In genomic region chr16:7938175-7938574, GRCh38 we compare ENCODE assay signal across 13 cellular contexts.
DNase-seq lines count a peak whose midpoint lies in the region; TF ChIP-seq lines count a peak whose summit lies in the region.
"Had no signal": no experiment of that assay in that cellular context is flagged by ENCODE, and none has a peak within 500 bp of the region (broad histone marks: within the 10 kb centered on the region; RNA-seq: fewer than 3 reads in every experiment).

No MANE protein-coding gene starts in this region.

- H3K36me3 Mint-ChIP-seq in brain, result no peaks in the 10 kb centered on the region
- H3K36me3 Mint-ChIP-seq: CD8-positive, alpha-beta memory T cell had no signal

- no peak overlapping the region for H3K4me3 ChIP-seq in mesendoderm (ENCODE audit: low read length)
- H3K4me3 ChIP-seq in effector memory CD4-positive, alpha-beta T cell (ENCODE audit: insufficient read depth, low read depth, low read length, poor library complexity, severe bottlenecking), result no peak overlapping the region
- H3K4me3 ChIP-seq: A549, BLaER1, HAP-1 had no signal

- no peak overlapping the region for H4K5ac ChIP-seq in mesendoderm (ENCODE audit: low read length)

- TF ChIP-seq CTCF in brain (conservative IDR thresholded peaks at IDR 0.05), result no peak

- H3K4me2 ChIP-seq in mesendoderm (ENCODE audit: low read length), result no peak overlapping the region
- H3K4me2 ChIP-seq: A549, BLaER1 had no signal

- no peak overlapping the region for H3K56ac ChIP-seq in mesendoderm (ENCODE audit: low read length)

- H2AK5ac ChIP-seq in mesendoderm (ENCODE audit: low read length), result no peak overlapping the region

- no peaks in the 10 kb centered on the region for H3K36me3 ChIP-seq in mesendoderm (ENCODE audit: control insufficient read depth, insufficient read depth, low read length)
- H3K36me3 ChIP-seq in effector memory CD4-positive, alpha-beta T cell (ENCODE audit: control insufficient read depth, insufficient read depth, low read length), result no peaks in the 10 kb centered on the region
- H3K36me3 ChIP-seq: BLaER1, HAP-1 had no signal

- no peak overlapping the region for H3K27ac ChIP-seq in mesendoderm (ENCODE audit: low read depth, low read length)
- H3K27ac ChIP-seq in effector memory CD4-positive, alpha-beta T cell (ENCODE audit: insufficient read depth, low read length, poor library complexity, severe bottlenecking), result no peak overlapping the region
- H3K27ac ChIP-seq: A549, BLaER1 had no signal

- peaks cover 7% of the 10 kb centered on the region for H3K27me3 Mint-ChIP-seq in brain
- H3K27me3 Mint-ChIP-seq: CD8-positive, alpha-beta memory T cell had no signal

- no peaks in the 10 kb centered on the region for H3K79me2 ChIP-seq in mesendoderm (ENCODE audit: control insufficient read depth, insufficient read depth, low read length)

- H3K4me1 ChIP-seq in mesendoderm (ENCODE audit: control insufficient read depth, low read depth, low read length), result no peaks in the 10 kb centered on the region
- no peaks in the 10 kb centered on the region for H3K4me1 ChIP-seq in effector memory CD4-positive, alpha-beta T cell (ENCODE audit: control insufficient read depth, insufficient read depth, low read length, poor library complexity, severe bottlenecking)
- H3K4me1 ChIP-seq: A549, BLaER1, Caco-2, HAP-1 had no signal

- no peak overlapping the region for H3K23ac ChIP-seq in mesendoderm (ENCODE audit: low read length)

- no peaks in the 10 kb centered on the region for H3K9me3 ChIP-seq in effector memory CD4-positive, alpha-beta T cell (ENCODE audit: control insufficient read depth, low read length)
- H3K9me3 ChIP-seq: A549, BLaER1, Caco-2, HAP-1 had no signal

- no peaks in the 10 kb centered on the region for H3K27me3 ChIP-seq in mesendoderm (ENCODE audit: insufficient read depth, low read length, poor library complexity)
- no peaks in the 10 kb centered on the region for H3K27me3 ChIP-seq in effector memory CD4-positive, alpha-beta T cell (replicated peaks; ENCODE audit: control insufficient read depth, insufficient read depth, low read length, poor library complexity, severe bottlenecking)
- H3K27me3 ChIP-seq: BLaER1 had no signal

- H4K8ac ChIP-seq in mesendoderm (ENCODE audit: low read depth, low read length), result no peak overlapping the region

- no peak overlapping the region for H3K18ac ChIP-seq in mesendoderm (ENCODE audit: low read length)

- H3K79me1 ChIP-seq in mesendoderm (ENCODE audit: low read length), result no peaks in the 10 kb centered on the region

- WGBS in mesendoderm (ENCODE audit: extremely low coverage, insufficient coverage, low lambda C conversion rate), result no CpG with 5 or more reads among the region's 7 CpGs

- H3K4ac ChIP-seq in mesendoderm (ENCODE audit: low read depth, low read length), result no peak overlapping the region

- H3K4me3 Mint-ChIP-seq in brain, result peak overlapping the region in 4 of 5 experiments; percentile 69 to 76 (median 72)
- H3K4me3 Mint-ChIP-seq: CD8-positive, alpha-beta memory T cell had no signal

- no peak overlapping the region for H2BK120ac ChIP-seq in mesendoderm (ENCODE audit: low read depth, low read length)

- peaks cover 26% of the 10 kb centered on the region for H3K4me1 Mint-ChIP-seq in brain
- H3K4me1 Mint-ChIP-seq: CD8-positive, alpha-beta memory T cell had no signal

- peak overlapping the region in 3 of 5 experiments; percentile 14 to 84 (median 80) for H3K27ac Mint-ChIP-seq in brain
- H3K27ac Mint-ChIP-seq: CD8-positive, alpha-beta memory T cell had no signal

- H3K9ac ChIP-seq in mesendoderm (ENCODE audit: low read length), result no peak overlapping the region
- H3K9ac ChIP-seq: BLaER1 had no signal

- no peaks in the 10 kb centered on the region for H3K9me3 Mint-ChIP-seq in brain

- no peak overlapping the region for H2BK5ac ChIP-seq in mesendoderm (ENCODE audit: low read length)

- DNase-seq in RPMI8226 (peak; percentile 89), mesendoderm (peak; percentile 4), AG08396 (ENCODE audit: low spot score) (no peak)
- no peak for DNase-seq in effector CD4-positive, alpha-beta T cell
- DNase-seq in effector memory CD4-positive, alpha-beta T cell, result no peak
- DNase-seq: Caco-2; CD8-positive, alpha-beta memory T cell; DND-41; GDM1 had no signal

- no peak overlapping the region for H2BK15ac ChIP-seq in mesendoderm (replicated peaks; ENCODE audit: low read depth)

Comparison
In these comparisons a context has a peak if more than half of its experiments do, and no peak if none do; other contexts are left out.
1. DNase-seq: peak in RPMI8226 (single experiment) and mesendoderm (single experiment); none in effector CD4-positive, alpha-beta T cell (single experiment), AG08396 (single experiment) and effector memory CD4-positive, alpha-beta T cell (0 of 3).